ENCODE assay signal across 8 cellular contexts in genomic region chr17:27544350-27545131, GRCh38.
A peak's percentile ranks its signal among the peaks of the same experiment; 100 is the strongest.
DNase-seq lines count a peak whose midpoint lies in the region; ATAC-seq and TF ChIP-seq lines count a peak whose summit lies in the region.

No MANE protein-coding gene starts in this region.

- peak; percentile 97 for DNase-seq in GM12865 (ENCODE audit: low read depth)
- peak; percentile 81 for DNase-seq in KG1 (lab: John Stamatoyannopoulos, UW)
- DNase-seq in activated CD8-positive, alpha-beta memory T cell treated with anti-CD3 and anti-CD28 coated beads, Interleukin-2, amount 50 U/mL, for 48 hours = peak; percentile 86
- peak; percentile 20 to 75 (median 30) for DNase-seq in stimulated activated CD4-positive, alpha-beta T cell treated with anti-CD3 and anti-CD28 coated beads, Interleukin-1b, Interleukin-23, amount 100 ng/mL, for 24 hours (ENCODE audit: low read depth in 4 of 4, low spot score in 1 of 4)
- no peak for DNase-seq in RKO (ENCODE audit: low spot score)
- no peak for DNase-seq in HEK293T (ENCODE audit: extremely low spot score)
- DNase-seq in NCI-H2227 treated with DMSO at 0.1 percent for 48 hours (lab: John Stamatoyannopoulos, UW) = no peak

- H3K4me3 ChIP-seq in GM12865 (ENCODE audit: low read depth, low read length) = no peak overlapping the region

- POLR2A ChIA-PET in HEK293T (lab: Yijun Ruan, JAX) = no interaction called here

- peak; percentile 18 for TF ChIP-seq CTCF in GM12865 (IDR thresholded peaks at IDR 0.05; ENCODE audit: insufficient read depth, low read depth, low read length, missing control alignments)

- peak; percentile 74 for ATAC-seq in GM21529 (IDR thresholded peaks at IDR 0.05; ENCODE audit: unreplicated experiment)

- CTCF ChIA-PET in HEK293T (lab: Yijun Ruan, JAX) = interaction anchor here (0.9 to 1.4 kb wide), 3 partner anchors 15 to 55 kb away, joined by 3 to 4 read pairs (median 4); no protein-coding TSS in a partner anchor

TF ChIP-seq in HEK293T, 16 proteins besides CTCF, POLR2A, EP300 and RAD21:
- TF ChIP-seq NFRKB (IDR thresholded peaks at IDR 0.05) = no peak
- TF ChIP-seq L3MBTL2 (conservative IDR thresholded peaks at IDR 0.05) = no peak
- TF ChIP-seq ELF4 (IDR thresholded peaks at IDR 0.05) = no peak
- TF ChIP-seq HDGF (IDR thresholded peaks at IDR 0.05; ENCODE audit: borderline replicate concordance) = no peak
- TF ChIP-seq SUZ12 (IDR thresholded peaks at IDR 0.05) = no peak
- TF ChIP-seq BHLHE40 (IDR thresholded peaks at IDR 0.05; ENCODE audit: borderline replicate concordance) = no peak
- TF ChIP-seq TARDBP (IDR thresholded peaks at IDR 0.05) = no peak
- no peak for TF ChIP-seq FOXA1 (IDR thresholded peaks at IDR 0.05)
- TF ChIP-seq ZNF384 (IDR thresholded peaks at IDR 0.05) = no peak
- no peak for TF ChIP-seq FOXM1 (IDR thresholded peaks at IDR 0.05; ENCODE audit: borderline replicate concordance)
- no peak for TF ChIP-seq LEF1 (IDR thresholded peaks at IDR 0.05; ENCODE audit: borderline replicate concordance)
- no peak for TF ChIP-seq CTBP1 (IDR thresholded peaks at IDR 0.05; ENCODE audit: borderline replicate concordance)
- no peak for TF ChIP-seq FOXK2 (IDR thresholded peaks at IDR 0.05)
- TF ChIP-seq ARNT (IDR thresholded peaks at IDR 0.05) = no peak
- no peak for TF ChIP-seq PKNOX1 (IDR thresholded peaks at IDR 0.05)
- TF ChIP-seq SP1 (IDR thresholded peaks at IDR 0.05) = no peak

Comparison
In these comparisons a context has a peak if more than half of its experiments do, and no peak if none do; other contexts are left out.
1. DNase-seq: peak in GM12865 (single experiment), KG1 (single experiment), activated CD8-positive, alpha-beta memory T cell treated with anti-CD3 and anti-CD28 coated beads, Interleukin-2, amount 50 U/mL, for 48 hours (single experiment) and stimulated activated CD4-positive, alpha-beta T cell treated with anti-CD3 and anti-CD28 coated beads, Interleukin-1b, Interleukin-23, amount 100 ng/mL, for 24 hours (4 of 4); none in RKO (single experiment), HEK293T (single experiment) and NCI-H2227 treated with DMSO at 0.1 percent for 48 hours (single experiment).